In the genomic region with DNA sequence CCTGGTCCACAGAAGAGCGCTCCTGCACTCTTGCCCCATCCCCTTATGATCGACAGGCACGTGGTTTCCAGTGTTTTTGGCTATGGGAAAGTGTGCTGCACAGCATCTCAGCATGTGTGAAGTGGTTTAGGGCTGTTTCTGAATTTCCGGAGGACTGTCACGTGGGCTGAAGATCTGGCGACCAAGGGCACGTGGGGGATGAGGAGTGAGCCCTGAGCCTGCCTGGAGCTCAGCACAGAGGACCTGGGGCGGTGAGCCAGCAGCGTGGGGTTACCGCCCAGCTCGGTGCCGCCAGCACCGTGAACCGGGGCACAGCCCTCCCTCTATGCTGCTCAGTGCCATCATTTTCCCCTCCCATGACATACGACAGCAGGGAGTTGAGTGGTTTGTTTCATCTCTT, we compare ENCODE assay signal across 9 cellular contexts.
DNase-seq lines count a peak whose midpoint lies in the region; ATAC-seq, FAIRE-seq and TF ChIP-seq lines count a peak whose summit lies in the region.
"Had no signal": no experiment of that assay in that cellular context is flagged by ENCODE, and none has a peak within 500 bp of the region (broad histone marks: within the 10 kb centered on the region; RNA-seq: fewer than 3 reads in every experiment).

No MANE protein-coding gene starts in this region.

- H3K27me3 Mint-ChIP-seq in activated T-helper 17 cell treated with anti-CD3 and anti-CD28 coated beads, Interleukin-2, amount 50 U/mL, for 72 hours: no peaks in the 10 kb centered on the region
- H3K27me3 Mint-ChIP-seq in mesothelial cell of epicardium (ENCODE audit: low read depth): no peaks in the 10 kb centered on the region

- H3K9me3 Mint-ChIP-seq in activated T-helper 17 cell treated with anti-CD3 and anti-CD28 coated beads, Interleukin-2, amount 50 U/mL, for 72 hours: no peaks in the 10 kb centered on the region
- H3K9me3 Mint-ChIP-seq in mesothelial cell of epicardium: no peaks in the 10 kb centered on the region

- no peak for FAIRE-seq in GM12892 (lab: Jason Lieb, UNC)

- no peak for TF ChIP-seq POLR2A in GM12892 (IDR thresholded peaks at IDR 0.05; ENCODE audit: low read depth, low read length)

- peak overlapping the region; percentile 83 for H3K27ac Mint-ChIP-seq in activated T-helper 17 cell treated with anti-CD3 and anti-CD28 coated beads, Interleukin-2, amount 50 U/mL, for 72 hours
- H3K27ac Mint-ChIP-seq in mesothelial cell of epicardium: peak overlapping the region; percentile 45

- peaks cover 28% of the 10 kb centered on the region for H3K4me1 Mint-ChIP-seq in activated T-helper 17 cell treated with anti-CD3 and anti-CD28 coated beads, Interleukin-2, amount 50 U/mL, for 72 hours
- peaks cover 21% of the 10 kb centered on the region for H3K4me1 Mint-ChIP-seq in mesothelial cell of epicardium

- in situ Hi-C loops in G401 (cut with HindIII; ENCODE audit: low sequenced_read_pairs): no loop called here

- H3K4me3 Mint-ChIP-seq in activated T-helper 17 cell treated with anti-CD3 and anti-CD28 coated beads, Interleukin-2, amount 50 U/mL, for 72 hours: peak overlapping the region; percentile 77
- H3K4me3 Mint-ChIP-seq in mesothelial cell of epicardium: no peak overlapping the region

- peak; percentile 88 for ATAC-seq in activated T-helper 17 cell treated with anti-CD3 and anti-CD28 coated beads, Interleukin-2, amount 50 U/mL, for 72 hours (replicated peaks)
- no peak for ATAC-seq in HG03460 (IDR thresholded peaks at IDR 0.05; ENCODE audit: unreplicated experiment)

- peaks cover 5% of the 10 kb centered on the region for H3K36me3 Mint-ChIP-seq in activated T-helper 17 cell treated with anti-CD3 and anti-CD28 coated beads, Interleukin-2, amount 50 U/mL, for 72 hours (ENCODE audit: low read depth)
- H3K36me3 Mint-ChIP-seq in mesothelial cell of epicardium: peaks cover 5% of the 10 kb centered on the region

- TF ChIP-seq CTCF in mesothelial cell of epicardium (IDR thresholded peaks at IDR 0.05; ENCODE audit: unreplicated experiment): no peak

- DNase-seq in T-helper 1 cell: peak; percentile 30 to 62 (median 57)
- DNase-seq in mesothelial cell of epicardium (ENCODE audit: low spot score in 2 of 2, unreplicated experiment in 2 of 2): peak in 1 of 2 experiments; percentile 38
- DNase-seq in stimulated activated CD8-positive, alpha-beta memory T cell treated with anti-CD3 and anti-CD28 coated beads, Interleukin-7, amount 100 ng/mL, for 1 hour (ENCODE audit: low read depth in 2 of 2): peak; percentile 16 to 20
- DNase-seq in Ammon's horn (ENCODE audit: low spot score): no peak
- no peak for DNase-seq in GM12892 (ENCODE audit: insufficient read length)
- DNase-seq in G401 (ENCODE audit: low spot score): no peak
- DNase-seq: MV-4-11 had no signal

Comparison
In these comparisons a context has a peak if more than half of its experiments do, and no peak if none do; other contexts are left out.
1. DNase-seq: peak in T-helper 1 cell (5 of 5) and stimulated activated CD8-positive, alpha-beta memory T cell treated with anti-CD3 and anti-CD28 coated beads, Interleukin-7, amount 100 ng/mL, for 1 hour (2 of 2); none in Ammon's horn (single experiment), GM12892 (single experiment) and G401 (single experiment).